In the genomic region with DNA sequence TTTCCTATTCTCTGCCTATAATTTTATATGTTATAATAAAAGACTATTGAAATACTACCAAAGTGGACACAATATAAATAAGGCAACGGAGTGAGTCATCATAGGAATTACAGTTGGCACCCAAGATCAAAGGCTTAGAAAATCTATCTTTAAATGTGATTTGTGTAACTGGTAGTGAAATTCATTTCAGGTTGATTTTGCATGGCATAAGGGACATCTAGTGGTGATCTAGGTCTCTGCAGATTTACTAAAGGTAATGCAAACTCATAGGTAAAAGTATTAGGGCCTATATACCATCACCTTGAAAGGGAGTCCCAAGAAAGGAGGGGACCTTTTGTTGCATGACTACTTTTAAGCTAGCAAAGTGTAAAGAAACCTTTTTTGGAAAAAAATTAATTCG, we compare ENCODE assay signal across 8 cellular contexts.
A peak's percentile ranks its signal among the peaks of the same experiment; 100 is the strongest.
DNase-seq lines count a peak whose midpoint lies in the region; ATAC-seq and TF ChIP-seq lines count a peak whose summit lies in the region.

No MANE protein-coding gene starts in this region.

- no peak for ATAC-seq in heart left ventricle
- no peak for ATAC-seq in right cardiac atrium
- ATAC-seq in esophagus mucosa: peak; percentile 58
- no peak for ATAC-seq in upper lobe of right lung
- no peak for ATAC-seq in upper lobe of left lung (ENCODE audit: low FRiP score in 2 of 2)
- no peak for ATAC-seq in HG03175 (IDR thresholded peaks at IDR 0.05; ENCODE audit: unreplicated experiment)

- intact Hi-C loops in heart left ventricle (cut with DNase I): no loop called here
- intact Hi-C loops in right cardiac atrium (cut with DNase I): no loop called here
- intact Hi-C loops in upper lobe of right lung (cut with DNase I): no loop called here

- DNase-seq in heart left ventricle (no peak), right cardiac atrium (no peak), NCI-H345 treated with DMSO at 0.1 percent for 48 hours (lab: John Stamatoyannopoulos, UW; ENCODE audit: unreplicated experiment) (peak; percentile 5), upper lobe of right lung (no peak), upper lobe of left lung (no peak), superior temporal gyrus (ENCODE audit: extremely low spot score) (no peak)

- 16 to 20% (median 17%) methylated on average over 2 of the region's 2 CpGs for WGBS in heart left ventricle, 4 donors
- 21% methylated on average over 2 of the region's 2 CpGs for WGBS in right cardiac atrium
- 29 to 32% methylated on average over 2 of the region's 2 CpGs for WGBS in upper lobe of left lung, 2 donors

- TF ChIP-seq EP300 in upper lobe of left lung (IDR thresholded peaks at IDR 0.05): no peak

- H3K27me3 ChIP-seq in heart left ventricle (no peaks in the 10 kb centered on the region), right cardiac atrium (ENCODE audit: control insufficient read depth, insufficient read depth) (no peaks in the 10 kb centered on the region), upper lobe of right lung (no peaks in the 10 kb centered on the region), upper lobe of left lung (no peaks in the 10 kb centered on the region)

- no peak overlapping the region for H3K27ac ChIP-seq in heart left ventricle
- no peak overlapping the region for H3K27ac ChIP-seq in right cardiac atrium (ENCODE audit: low read length)
- no peak overlapping the region for H3K27ac ChIP-seq in upper lobe of right lung
- H3K27ac ChIP-seq in upper lobe of left lung: no peak overlapping the region

- TF ChIP-seq POLR2A in heart left ventricle (IDR thresholded peaks at IDR 0.05) (no peak), upper lobe of left lung (IDR thresholded peaks at IDR 0.05) (no peak)

- H3K4me3 ChIP-seq in heart left ventricle: no peak overlapping the region
- H3K4me3 ChIP-seq in right cardiac atrium (ENCODE audit: low read length): no peak overlapping the region
- H3K4me3 ChIP-seq in upper lobe of right lung: no peak overlapping the region
- no peak overlapping the region for H3K4me3 ChIP-seq in upper lobe of left lung

- H3K4me1 ChIP-seq in heart left ventricle: no peaks in the 10 kb centered on the region
- H3K4me1 ChIP-seq in right cardiac atrium (ENCODE audit: control insufficient read depth, insufficient read depth, low read length): no peaks in the 10 kb centered on the region
- no peaks in the 10 kb centered on the region for H3K4me1 ChIP-seq in upper lobe of right lung
- H3K4me1 ChIP-seq in upper lobe of left lung: no peaks in the 10 kb centered on the region

- TF ChIP-seq CTCF in heart left ventricle (IDR thresholded peaks at IDR 0.05) (peak in 8 of 12 donors; percentile 21 to 46 (median 33)), upper lobe of right lung (IDR thresholded peaks at IDR 0.05) (peak; percentile 27), upper lobe of left lung (IDR thresholded peaks at IDR 0.05) (peak in 1 of 6 experiments; percentile 28)

- H3K36me3 ChIP-seq in heart left ventricle: no peaks in the 10 kb centered on the region
- no peaks in the 10 kb centered on the region for H3K36me3 ChIP-seq in upper lobe of right lung
- no peaks in the 10 kb centered on the region for H3K36me3 ChIP-seq in upper lobe of left lung

- H3K9me3 ChIP-seq in heart left ventricle (no peaks in the 10 kb centered on the region), right cardiac atrium (ENCODE audit: control insufficient read depth, low read length) (no peaks in the 10 kb centered on the region), upper lobe of right lung (no peaks in the 10 kb centered on the region), upper lobe of left lung (no peaks in the 10 kb centered on the region)
